Comparison of ENCODE assay signal across 29 cellular contexts in the genomic region with DNA sequence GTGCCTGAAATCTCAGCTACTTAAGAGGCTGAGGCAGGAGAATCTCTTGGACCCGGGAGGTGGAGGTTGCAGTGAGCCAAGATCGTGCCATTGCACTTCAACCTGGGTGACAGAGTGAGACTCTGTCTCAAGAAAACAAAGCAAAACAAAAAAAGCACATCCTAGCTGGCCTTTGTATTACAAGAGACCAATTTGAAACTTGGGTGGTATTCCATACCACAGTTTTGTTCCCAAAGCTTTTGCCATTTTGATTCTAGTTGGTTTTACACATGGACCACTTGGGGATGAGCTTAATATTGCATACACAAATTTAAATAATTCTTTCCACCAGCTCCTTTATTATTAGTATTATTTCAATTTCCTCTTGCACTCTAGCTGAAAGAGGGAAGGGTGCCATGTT.
"Had no signal": no experiment of that assay in that cellular context is flagged by ENCODE, and none has a peak within 500 bp of the region (broad histone marks: within the 10 kb centered on the region; RNA-seq: fewer than 3 reads in every experiment).

No MANE protein-coding gene starts in this region.

- ATAC-seq: stimulated activated effector memory CD8-positive, alpha-beta T cell treated with anti-CD3 and anti-CD28 coated beads, Interleukin-12 subunit alpha, Interleukin-12 subunit beta, amount 100 ng/mL, for 72 hours; stimulated activated memory B cell treated with anti-CD40 and anti-IgM and Interleukin-4, amounts not matched to agents 10 μg/mL and 1 μg/mL and 100 μg/mL, for 72 hours; stimulated activated naive B cell treated with anti-CD40 and anti-IgM and Interleukin-4, amounts not matched to agents 10 μg/mL and 1 μg/mL and 100 μg/mL, for 72 hours; stimulated activated naive CD8-positive, alpha-beta T cell treated with anti-CD3 and anti-CD28 coated beads, Interleukin-15, amount 100 ng/mL, for 72 hours; stimulated activated naive CD8-positive, alpha-beta T cell treated with anti-CD3 and anti-CD28 coated beads, Interleukin-15, Interleukin-2, amounts not matched to agents 100 U/mL and 50 U/mL, for 24 hours; upper lobe of right lung had no signal

- H3K27ac ChIP-seq: stomach, suprapubic skin, testis, thoracic aorta, thyroid gland, tibial artery, tibial nerve, transverse colon, upper lobe of left lung, upper lobe of right lung, uterus, vagina had no signal

- H3K9me3 Mint-ChIP-seq: stimulated activated effector memory CD8-positive, alpha-beta T cell treated with anti-CD3 and anti-CD28 coated beads, Interleukin-12 subunit alpha, Interleukin-12 subunit beta, amount 100 ng/mL, for 72 hours; stimulated activated memory B cell treated with anti-CD40 and anti-IgM and Interleukin-4, amounts not matched to agents 10 μg/mL and 1 μg/mL and 100 μg/mL, for 72 hours; stimulated activated naive B cell treated with anti-CD40 and anti-IgM and Interleukin-4, amounts not matched to agents 10 μg/mL and 1 μg/mL and 100 μg/mL, for 72 hours; stimulated activated naive CD8-positive, alpha-beta T cell treated with anti-CD3 and anti-CD28 coated beads, Interleukin-15, amount 100 ng/mL, for 72 hours; stimulated activated naive CD8-positive, alpha-beta T cell treated with anti-CD3 and anti-CD28 coated beads, Interleukin-15, Interleukin-2, amounts not matched to agents 100 ng/mL and 50 ng/mL, for 24 hours; type B pancreatic cell had no signal

- H3K36me3 Mint-ChIP-seq: stimulated activated effector memory CD8-positive, alpha-beta T cell treated with anti-CD3 and anti-CD28 coated beads, Interleukin-12 subunit alpha, Interleukin-12 subunit beta, amount 100 ng/mL, for 72 hours; stimulated activated memory B cell treated with anti-CD40 and anti-IgM and Interleukin-4, amounts not matched to agents 10 μg/mL and 1 μg/mL and 100 μg/mL, for 72 hours; stimulated activated naive B cell treated with anti-CD40 and anti-IgM and Interleukin-4, amounts not matched to agents 10 μg/mL and 1 μg/mL and 100 μg/mL, for 72 hours; type B pancreatic cell had no signal

- H3K4me3 ChIP-seq: stomach, suprapubic skin, testis, thoracic aorta, thyroid gland, tibial artery, tibial nerve, transverse colon, upper lobe of left lung, upper lobe of right lung, uterus, vagina had no signal

- H3K4me1 Mint-ChIP-seq: stimulated activated effector memory CD8-positive, alpha-beta T cell treated with anti-CD3 and anti-CD28 coated beads, Interleukin-12 subunit alpha, Interleukin-12 subunit beta, amount 100 ng/mL, for 72 hours; stimulated activated memory B cell treated with anti-CD40 and anti-IgM and Interleukin-4, amounts not matched to agents 10 μg/mL and 1 μg/mL and 100 μg/mL, for 72 hours; stimulated activated naive B cell treated with anti-CD40 and anti-IgM and Interleukin-4, amounts not matched to agents 10 μg/mL and 1 μg/mL and 100 μg/mL, for 72 hours; stimulated activated naive CD8-positive, alpha-beta T cell treated with anti-CD3 and anti-CD28 coated beads, Interleukin-15, amount 100 ng/mL, for 72 hours had no signal

- H3K4me3 Mint-ChIP-seq: stimulated activated effector memory CD8-positive, alpha-beta T cell treated with anti-CD3 and anti-CD28 coated beads, Interleukin-12 subunit alpha, Interleukin-12 subunit beta, amount 100 ng/mL, for 72 hours; stimulated activated memory B cell treated with anti-CD40 and anti-IgM and Interleukin-4, amounts not matched to agents 10 μg/mL and 1 μg/mL and 100 μg/mL, for 72 hours; stimulated activated naive B cell treated with anti-CD40 and anti-IgM and Interleukin-4, amounts not matched to agents 10 μg/mL and 1 μg/mL and 100 μg/mL, for 72 hours; stimulated activated naive CD8-positive, alpha-beta T cell treated with anti-CD3 and anti-CD28 coated beads, Interleukin-15, amount 100 ng/mL, for 72 hours; stimulated activated naive CD8-positive, alpha-beta T cell treated with anti-CD3 and anti-CD28 coated beads, Interleukin-15, Interleukin-2, amounts not matched to agents 100 ng/mL and 50 ng/mL, for 24 hours; type B pancreatic cell had no signal

- H3K4me1 ChIP-seq: suprapubic skin, testis, thyroid gland, tibial artery, tibial nerve, transverse colon, upper lobe of left lung, upper lobe of right lung, uterus, vagina had no signal

- H3K27ac Mint-ChIP-seq: stimulated activated effector memory CD8-positive, alpha-beta T cell treated with anti-CD3 and anti-CD28 coated beads, Interleukin-12 subunit alpha, Interleukin-12 subunit beta, amount 100 ng/mL, for 72 hours; stimulated activated memory B cell treated with anti-CD40 and anti-IgM and Interleukin-4, amounts not matched to agents 10 μg/mL and 1 μg/mL and 100 μg/mL, for 72 hours; stimulated activated naive B cell treated with anti-CD40 and anti-IgM and Interleukin-4, amounts not matched to agents 10 μg/mL and 1 μg/mL and 100 μg/mL, for 72 hours; stimulated activated naive CD8-positive, alpha-beta T cell treated with anti-CD3 and anti-CD28 coated beads, Interleukin-15, amount 100 ng/mL, for 72 hours; stimulated activated naive CD8-positive, alpha-beta T cell treated with anti-CD3 and anti-CD28 coated beads, Interleukin-15, Interleukin-2, amounts not matched to agents 100 ng/mL and 50 ng/mL, for 24 hours; type B pancreatic cell had no signal

- H3K36me3 ChIP-seq: stomach, suprapubic skin, thoracic aorta, thyroid gland, tibial artery, tibial nerve, transverse colon, upper lobe of left lung, upper lobe of right lung, uterus, vagina had no signal

- H3K27me3 ChIP-seq: stomach, suprapubic skin, testis, thyroid gland, tibial artery, tibial nerve, transverse colon, upper lobe of left lung, upper lobe of right lung, uterus, vagina had no signal

- H3K27me3 Mint-ChIP-seq: stimulated activated memory B cell treated with anti-CD40 and anti-IgM and Interleukin-4, amounts not matched to agents 10 μg/mL and 1 μg/mL and 100 μg/mL, for 72 hours; stimulated activated naive B cell treated with anti-CD40 and anti-IgM and Interleukin-4, amounts not matched to agents 10 μg/mL and 1 μg/mL and 100 μg/mL, for 72 hours; stimulated activated naive CD8-positive, alpha-beta T cell treated with anti-CD3 and anti-CD28 coated beads, Interleukin-15, amount 100 ng/mL, for 72 hours; stimulated activated naive CD8-positive, alpha-beta T cell treated with anti-CD3 and anti-CD28 coated beads, Interleukin-15, Interleukin-2, amounts not matched to agents 100 ng/mL and 50 ng/mL, for 24 hours; type B pancreatic cell had no signal

- FAIRE-seq: urothelium cell line had no signal

- H3K9me3 ChIP-seq: stomach, suprapubic skin, testis, thoracic aorta, thyroid gland, tibial artery, tibial nerve, transverse colon, upper lobe of left lung, upper lobe of right lung, uterus, vagina had no signal

- DNase-seq: stimulated activated CD4-positive, alpha-beta T cell treated with anti-CD3 and anti-CD28 coated beads, Interleukin-2, amount 100 ng/mL, for 48 hours; stimulated activated CD4-positive, alpha-beta T cell treated with anti-CD3 and anti-CD28 coated beads, Interleukin-4, amount 100 ng/mL, for 1 hour; stimulated activated CD4-positive, alpha-beta T cell treated with anti-CD3 and anti-CD28 coated beads, Interleukin-4, amount 100 ng/mL, for 24 hours; stimulated activated CD4-positive, alpha-beta T cell treated with anti-CD3 and anti-CD28 coated beads, Interleukin-4, amount 100 ng/mL, for 4 hours; stimulated activated CD8-positive, alpha-beta memory T cell treated with anti-CD3 and anti-CD28 coated beads, Interleukin-4, amount 100 ng/mL, for 48 hours; stimulated activated naive B cell treated with anti-CD40 and anti-IgM and Interleukin-4, amounts not matched to agents 10 μg/mL and 1 μg/mL and 100 μg/mL, for 72 hours; stimulated activated naive CD4-positive, alpha-beta T cell; stimulated activated naive CD4-positive, alpha-beta T cell treated with Interleukin-2 at 50 U/mL for 16 hours; stimulated activated naive CD8-positive, alpha-beta T cell treated with anti-CD3 and anti-CD28 coated beads, Interleukin-15, amount 100 ng/mL, for 72 hours; stimulated activated naive CD8-positive, alpha-beta T cell treated with anti-CD3 and anti-CD28 coated beads, Interleukin-15, Interleukin-2, amounts not matched to agents 100 U/mL and 50 U/mL, for 24 hours; stomach; substantia nigra; testis; thyroid gland; tibial artery; transverse colon; trophoblast cell; upper lobe of left lung; upper lobe of right lung; uterus had no signal
